ENCODE assay signal across 16 cellular contexts in the genomic region with DNA sequence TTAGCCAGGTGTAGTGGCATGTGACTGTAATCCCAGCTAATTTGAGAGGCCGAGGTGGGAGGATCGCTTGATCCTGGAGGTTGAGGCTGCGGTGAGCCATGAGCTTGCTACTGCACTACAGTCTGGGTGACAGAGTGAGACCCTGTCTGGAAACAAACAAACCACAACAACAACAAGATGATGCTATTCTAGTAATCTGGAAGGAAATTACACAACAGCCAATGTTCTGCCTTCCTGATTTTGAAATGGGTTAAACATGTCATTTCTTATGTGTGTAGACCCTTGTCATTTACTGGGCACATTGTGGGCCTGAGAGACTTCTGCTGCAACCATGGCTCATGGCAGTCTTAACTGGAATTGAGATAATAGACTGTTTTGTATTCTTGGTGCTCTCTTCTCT.
"Had no signal": no experiment of that assay in that cellular context is flagged by ENCODE, and none has a peak within 500 bp of the region (broad histone marks: within the 10 kb centered on the region; RNA-seq: fewer than 3 reads in every experiment).

No MANE protein-coding gene starts in this region.

- H3K4me1 Mint-ChIP-seq: neural crest cell had no signal

- H3K27ac ChIP-seq: body of pancreas, coronary artery, epithelial cell of prostate, hepatocyte, left ventricle myocardium inferior, pancreas, skin epidermis had no signal

- H3K9me3 ChIP-seq: body of pancreas, left ventricle myocardium inferior, pancreas had no signal

- H3K27ac Mint-ChIP-seq: activated naive CD4-positive, alpha-beta T cell treated with anti-CD3 and anti-CD28 coated beads, Interleukin-2, amount 50 U/mL, for 24 hours had no signal

- H3K27me3 ChIP-seq: body of pancreas, hepatocyte, pancreas had no signal

- H3K9me3 Mint-ChIP-seq: activated naive CD4-positive, alpha-beta T cell treated with anti-CD3 and anti-CD28 coated beads, Interleukin-2, amount 50 U/mL, for 24 hours; effector memory CD8-positive, alpha-beta T cell; neural crest cell had no signal

- H3K4me3 Mint-ChIP-seq: activated naive CD4-positive, alpha-beta T cell treated with anti-CD3 and anti-CD28 coated beads, Interleukin-2, amount 50 U/mL, for 24 hours; effector memory CD8-positive, alpha-beta T cell; neural crest cell had no signal

- H3K4me3 ChIP-seq: body of pancreas, coronary artery, hepatocyte, left ventricle myocardium inferior, pancreas, skin epidermis had no signal

- DNase-seq: activated CD4-positive, alpha-beta T cell treated with anti-CD3 and anti-CD28 coated beads for 4 hours; amniotic stem cell; body of pancreas; central memory CD4-positive, alpha-beta T cell; effector memory CD8-positive, alpha-beta T cell; kidney; left ventricle myocardium inferior; mesendoderm; pancreas; retina had no signal

- H3K4me2 ChIP-seq: hepatocyte had no signal

- ATAC-seq: body of pancreas; effector memory CD8-positive, alpha-beta T cell; pancreas had no signal

- H3K27me3 Mint-ChIP-seq: activated naive CD4-positive, alpha-beta T cell treated with anti-CD3 and anti-CD28 coated beads, Interleukin-2, amount 50 U/mL, for 24 hours; effector memory CD8-positive, alpha-beta T cell had no signal
